Comparison of ENCODE assay signal across 8 cellular contexts in genomic region chr2:46915281-46915810, GRCh38. TPM values are rescaled to one million over a fixed set of nuclear protein-coding genes. Genes with fewer than 3 reads are reported as not detected.
A peak's percentile ranks its signal among the peaks of the same experiment; 100 is the strongest.
DNase-seq lines count a peak whose midpoint lies in the region; ATAC-seq and TF ChIP-seq lines count a peak whose summit lies in the region.

MCFD2 (minus strand) TSS chr2:46915806; CDS start chr2:46909171, 6,635 bp downstream.

- H3K27me3 ChIP-seq in WERI-Rb-1 (ENCODE audit: insufficient read depth, low read depth, severe bottlenecking) = no peaks in the 10 kb centered on the region
- H3K27me3 ChIP-seq in neural cell (ENCODE audit: insufficient read depth, low read depth, low read length) = no peaks in the 10 kb centered on the region

- H3K36me3 ChIP-seq in WERI-Rb-1 (peaks cover 29% of the 10 kb centered on the region), neural cell (ENCODE audit: insufficient read depth, low read length) (no peaks in the 10 kb centered on the region)

- no peaks in the 10 kb centered on the region for H3K9me3 ChIP-seq in WERI-Rb-1 (ENCODE audit: severe bottlenecking)
- no peaks in the 10 kb centered on the region for H3K9me3 ChIP-seq in neural cell (ENCODE audit: low read length)

- H3K4me2 ChIP-seq in neural cell (ENCODE audit: low read length) = peak within 1 kb of the TSS; percentile 99

- TF ChIP-seq RAD21 in neural cell (conservative IDR thresholded peaks at IDR 0.05) = no peak

- TF ChIP-seq CTCF in WERI-Rb-1 (IDR thresholded peaks at IDR 0.05; ENCODE audit: low read depth, low read length) (no peak), fibroblast of mammary gland (conservative IDR thresholded peaks at IDR 0.05; ENCODE audit: control insufficient read depth, insufficient read depth, low read depth, low read length) (no peak), neural cell (IDR thresholded peaks at IDR 0.05; ENCODE audit: poor library complexity, severe bottlenecking) (no peak)

- peak within 1 kb of the TSS; percentile 94 for H3K9ac ChIP-seq in neural cell (ENCODE audit: low read length)

- DNase-seq in NCI-H510A (lab: John Stamatoyannopoulos, UW) (peak; percentile 84), NCI-H510A treated with DMSO at 0.1 percent for 48 hours (lab: John Stamatoyannopoulos, UW) (no peak), WERI-Rb-1 (no peak), fibroblast of mammary gland (ENCODE audit: low read depth) (peak; percentile 21), HPDE6-E6E7 (ENCODE audit: extremely low spot score) (no peak)

- H3F3A ChIP-seq in neural cell (ENCODE audit: insufficient read depth, low read length, poor library complexity, severe bottlenecking) = no peaks in the 10 kb centered on the region

- ATAC-seq in HG03108 (IDR thresholded peaks at IDR 0.05; ENCODE audit: unreplicated experiment) (peak; percentile 15), HG03135 (IDR thresholded peaks at IDR 0.05; ENCODE audit: unreplicated experiment) (no peak)

- H4K20me1 ChIP-seq in neural cell (ENCODE audit: insufficient read depth) = no peaks in the 10 kb centered on the region

- H3K79me2 ChIP-seq in neural cell (replicated peaks; ENCODE audit: insufficient read depth, low read length) = peaks cover 31% of the 10 kb centered on the region

- H3K4me3 ChIP-seq in WERI-Rb-1 (ENCODE audit: low read depth, low read length) = peak within 1 kb of the TSS; percentile 87
- H3K4me3 ChIP-seq in fibroblast of mammary gland (ENCODE audit: control insufficient read depth, low read depth, low read length) = peak within 1 kb of the TSS; percentile 92
- H3K4me3 ChIP-seq in neural cell (ENCODE audit: low read length) = peak within 1 kb of the TSS; percentile 100

- H3K27ac ChIP-seq in WERI-Rb-1 (peak within 1 kb of the TSS; percentile 80), neural cell (ENCODE audit: low read length) (peak within 1 kb of the TSS; percentile 81)

- no peaks in the 10 kb centered on the region for H3K9me2 ChIP-seq in neural cell (ENCODE audit: insufficient read depth, low read length)

- TF ChIP-seq EP300 in neural cell (conservative IDR thresholded peaks at IDR 0.05; ENCODE audit: poor library complexity, severe bottlenecking) = no peak

- H2AFZ ChIP-seq in neural cell (ENCODE audit: low read depth, low read length) = peak within 1 kb of the TSS; percentile 77

TF ChIP-seq in neural cell, 6 proteins besides CTCF, POLR2A, EP300 and RAD21:
- TF ChIP-seq REST (IDR thresholded peaks at IDR 0.05; ENCODE audit: borderline replicate concordance) (peak; percentile 9), POLR2AphosphoS5 (IDR thresholded peaks at IDR 0.05) (no peak)

RNA-seq across cellular contexts. Expression of gene MCFD2, which starts in this region (rescaled TPM):
- polyA plus RNA-seq in neural cell = 78.8 and 84.0 TPM in 2 replicates
- 77.2 and 86.6 TPM in 2 replicates for polyA minus RNA-seq in neural cell

Comparison
In these comparisons a context has a peak if more than half of its experiments do, and no peak if none do; other contexts are left out.
1. DNase-seq: peak in NCI-H510A (single experiment) and fibroblast of mammary gland (single experiment); none in NCI-H510A treated with DMSO at 0.1 percent for 48 hours (single experiment), WERI-Rb-1 (single experiment) and HPDE6-E6E7 (single experiment).
2. Peak in every context shown above with its lines, with median percentiles within 50 percentile points of each other: H3K4me3 ChIP-seq.